18 cellular contexts compared by ENCODE assay signal in the genomic region with DNA sequence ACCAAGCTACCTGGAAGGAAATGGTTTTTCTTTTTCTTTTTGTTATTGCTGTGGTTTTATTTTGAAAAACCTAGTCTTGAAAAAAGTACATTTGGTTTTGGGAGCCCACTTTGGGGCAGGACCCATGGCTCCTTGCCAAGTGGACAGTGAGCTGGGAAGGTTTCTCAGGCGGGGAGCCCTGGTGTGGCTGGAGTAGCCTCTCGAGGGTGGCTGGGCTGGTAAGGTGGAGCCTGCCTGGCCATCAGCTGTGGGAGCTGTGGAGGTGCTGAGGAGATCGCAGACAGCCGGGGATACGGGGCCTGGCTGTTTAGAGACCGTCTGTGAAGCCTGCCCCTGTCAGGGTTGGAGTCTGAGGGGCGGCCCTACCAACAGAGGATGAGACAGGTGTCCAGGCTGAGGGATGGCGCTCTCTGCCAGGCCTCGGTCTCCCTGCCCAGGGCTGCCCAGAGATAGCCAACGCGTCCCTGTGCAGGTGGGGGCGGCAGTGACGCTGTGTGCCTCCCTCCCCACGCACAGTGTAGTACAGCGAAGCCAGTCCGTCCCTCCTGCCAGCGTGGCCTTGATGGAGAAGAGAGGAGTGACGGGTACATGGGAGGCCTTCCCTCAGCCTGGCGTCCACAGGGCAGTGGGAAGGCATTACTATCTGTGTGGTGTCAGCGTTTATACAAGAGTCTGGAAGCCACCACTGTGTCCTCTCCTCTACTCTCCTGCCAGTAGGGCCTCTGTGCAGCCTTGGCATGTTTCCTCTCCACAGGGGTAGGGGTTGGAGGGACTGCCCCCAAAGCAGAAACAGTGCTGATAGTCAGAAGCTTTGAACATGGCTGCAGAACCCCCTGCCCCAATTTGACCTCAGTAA. TPM values are rescaled to one million over a fixed set of nuclear protein-coding genes. Genes with fewer than 3 reads are reported as not detected.
DNase-seq lines count a peak whose midpoint lies in the region; ATAC-seq and TF ChIP-seq lines count a peak whose summit lies in the region.
"Had no signal": no experiment of that assay in that cellular context is flagged by ENCODE, and none has a peak within 500 bp of the region (broad histone marks: within the 10 kb centered on the region; RNA-seq: fewer than 3 reads in every experiment).

No MANE protein-coding gene starts in this region.

- no peak for TF ChIP-seq POLR2A in tibial nerve (IDR thresholded peaks at IDR 0.05)

- TF ChIP-seq EP300 in tibial nerve (IDR thresholded peaks at IDR 0.05), result no peak

- H3K27me3 Mint-ChIP-seq in T-helper 1 cell treated with Interleukin-12 subunit alpha and Interleukin-12 subunit beta and Interleukin-4 antibody, amounts not matched to agents 30 μg/mL and 1 μg/mL, for 36 hours (ENCODE audit: low read depth), result peaks cover 24% of the 10 kb centered on the region
- no peaks in the 10 kb centered on the region for H3K27me3 Mint-ChIP-seq in T-cell
- no peaks in the 10 kb centered on the region for H3K27me3 Mint-ChIP-seq in stimulated activated naive CD8-positive, alpha-beta T cell treated with anti-CD3 and anti-CD28 coated beads, Interleukin-15, amount 100 ng/mL, for 72 hours

- H3K4me1 ChIP-seq in lower lobe of right lung (peaks cover 67% of the 10 kb centered on the region), tibial nerve (peaks cover 0 to 22% (median 3%) of the 10 kb centered on the region in 4 donors)
- H3K4me1 ChIP-seq: foreskin keratinocyte, prostate gland had no signal

- WGBS in tibial nerve, 2 donors, result 82 to 92% methylated on average over 16 to 20 of the region's 20 CpGs

- H3K27ac Mint-ChIP-seq in T-helper 1 cell treated with Interleukin-12 subunit alpha and Interleukin-12 subunit beta and Interleukin-4 antibody, amounts not matched to agents 30 μg/mL and 1 μg/mL, for 36 hours, result peak overlapping the region; percentile 35
- H3K27ac Mint-ChIP-seq in T-cell, result peak overlapping the region; percentile 80 to 81
- H3K27ac Mint-ChIP-seq in stimulated activated naive CD8-positive, alpha-beta T cell treated with anti-CD3 and anti-CD28 coated beads, Interleukin-15, amount 100 ng/mL, for 72 hours, result peak overlapping the region; percentile 67 to 79

- POLR2A ChIA-PET in T-cell (lab: Charles Lee), result no interaction called here

- H3K9me3 ChIP-seq in lower lobe of right lung (no peaks in the 10 kb centered on the region), tibial nerve (no peaks in the 10 kb centered on the region)
- H3K9me3 ChIP-seq: prostate gland had no signal

- H3K27ac ChIP-seq in lower lobe of right lung, result peak overlapping the region; percentile 43
- no peak overlapping the region for H3K27ac ChIP-seq in tibial nerve
- H3K27ac ChIP-seq: 22Rv1, C4-2B, foreskin keratinocyte, prostate gland, WERI-Rb-1 had no signal

- DNase-seq in T-helper 1 cell, result no peak
- no peak for DNase-seq in T-cell
- peak; percentile 38 for DNase-seq in lower lobe of right lung
- DNase-seq in stimulated activated naive CD8-positive, alpha-beta T cell treated with anti-CD3 and anti-CD28 coated beads, Interleukin-15, amount 100 ng/mL, for 72 hours, result no peak
- no peak for DNase-seq in tibial nerve (ENCODE audit: low spot score in 2 of 2)
- DNase-seq in COR-L47 (lab: John Stamatoyannopoulos, UW), result no peak
- DNase-seq: central memory CD4-positive, alpha-beta T cell; foreskin keratinocyte; H9; NCI-H2107; NCI-H774; stimulated activated CD4-positive, alpha-beta T cell treated with anti-CD3 and anti-CD28 coated beads, Interleukin-15, amount 100 ng/mL, for 24 hours; WERI-Rb-1 had no signal

- H3K9me3 Mint-ChIP-seq in T-helper 1 cell treated with Interleukin-12 subunit alpha and Interleukin-12 subunit beta and Interleukin-4 antibody, amounts not matched to agents 30 μg/mL and 1 μg/mL, for 36 hours, result no peaks in the 10 kb centered on the region
- H3K9me3 Mint-ChIP-seq in T-cell, result peaks cover 0 to 9% (median 0%) of the 10 kb centered on the region in 3 donors
- peaks cover 9 to 13% of the 10 kb centered on the region in 2 donors for H3K9me3 Mint-ChIP-seq in stimulated activated naive CD8-positive, alpha-beta T cell treated with anti-CD3 and anti-CD28 coated beads, Interleukin-15, amount 100 ng/mL, for 72 hours
- H3K9me3 Mint-ChIP-seq: H9 had no signal

- no peak for ATAC-seq in T-cell (replicated peaks in 1 of 4)
- peak in 1 of 2 donors; percentile 3 for ATAC-seq in lower lobe of right lung
- peak; percentile 52 for ATAC-seq in stimulated activated naive CD8-positive, alpha-beta T cell treated with anti-CD3 and anti-CD28 coated beads, Interleukin-15, amount 100 ng/mL, for 72 hours
- ATAC-seq in HG03521 (IDR thresholded peaks at IDR 0.05; ENCODE audit: unreplicated experiment), result no peak
- ATAC-seq: foreskin keratinocyte had no signal

- H3K4me1 Mint-ChIP-seq in T-helper 1 cell treated with Interleukin-12 subunit alpha and Interleukin-12 subunit beta and Interleukin-4 antibody, amounts not matched to agents 30 μg/mL and 1 μg/mL, for 36 hours (ENCODE audit: low read depth), result peaks cover 27% of the 10 kb centered on the region
- peaks cover 67 to 79% (median 73%) of the 10 kb centered on the region in 3 donors for H3K4me1 Mint-ChIP-seq in T-cell
- H3K4me1 Mint-ChIP-seq in stimulated activated naive CD8-positive, alpha-beta T cell treated with anti-CD3 and anti-CD28 coated beads, Interleukin-15, amount 100 ng/mL, for 72 hours, result peaks cover 91% of the 10 kb centered on the region

- peak overlapping the region; percentile 1 for H3K4me3 Mint-ChIP-seq in T-helper 1 cell treated with Interleukin-12 subunit alpha and Interleukin-12 subunit beta and Interleukin-4 antibody, amounts not matched to agents 30 μg/mL and 1 μg/mL, for 36 hours
- H3K4me3 Mint-ChIP-seq in T-cell, result peak overlapping the region in 1 of 3 donors; percentile 41
- H3K4me3 Mint-ChIP-seq in stimulated activated naive CD8-positive, alpha-beta T cell treated with anti-CD3 and anti-CD28 coated beads, Interleukin-15, amount 100 ng/mL, for 72 hours, result peak overlapping the region; percentile 7 to 40
- H3K4me3 Mint-ChIP-seq: H9 had no signal

- CTCF ChIA-PET in T-cell (lab: Charles Lee), result no interaction called here

- TF ChIP-seq CTCF in lower lobe of right lung (IDR thresholded peaks at IDR 0.05) (no peak), tibial nerve (IDR thresholded peaks at IDR 0.05) (no peak)

- peaks cover 4% of the 10 kb centered on the region for H3K36me3 Mint-ChIP-seq in T-helper 1 cell treated with Interleukin-12 subunit alpha and Interleukin-12 subunit beta and Interleukin-4 antibody, amounts not matched to agents 30 μg/mL and 1 μg/mL, for 36 hours (ENCODE audit: low read depth)
- H3K36me3 Mint-ChIP-seq in T-cell, result peaks cover 5% of the 10 kb centered on the region

- no peak overlapping the region for H3K4me3 ChIP-seq in lower lobe of right lung
- no peak overlapping the region for H3K4me3 ChIP-seq in tibial nerve
- H3K4me3 ChIP-seq: prostate gland had no signal

- no peaks in the 10 kb centered on the region for H3K27me3 ChIP-seq in lower lobe of right lung (ENCODE audit: low read depth)
- H3K27me3 ChIP-seq in tibial nerve, result peaks cover 0 to 2% of the 10 kb centered on the region in 2 donors
- H3K27me3 ChIP-seq: foreskin keratinocyte had no signal

- no peaks in the 10 kb centered on the region for H3K36me3 ChIP-seq in lower lobe of right lung
- H3K36me3 ChIP-seq in tibial nerve, result no peaks in the 10 kb centered on the region
- H3K36me3 ChIP-seq: prostate gland, WERI-Rb-1 had no signal

- intact Hi-C loops in lower lobe of right lung (cut with DNase I), result no loop called here

RNA-seq across cellular contexts. Expression of a gene that starts 5.9 kb away (rescaled TPM):
- total RNA-seq in T-cell (100 to 1,000 TPM in 2 of 5 donors, 10 to 100 TPM in 3; 89.9 to 107 (median 97.0) TPM), lower lobe of right lung (70.6 TPM), tibial nerve (10 to 100 TPM; 14.2 to 34.2 (median 15.5) TPM)
